Comparison of ENCODE assay signal across 8 cellular contexts in genomic region chr15:49438970-49439631, GRCh38. TPM values are rescaled to one million over a fixed set of nuclear protein-coding genes. Genes with fewer than 3 reads are reported as not detected.
DNase-seq lines count a peak whose midpoint lies in the region; ATAC-seq and TF ChIP-seq lines count a peak whose summit lies in the region.

No MANE protein-coding gene starts in this region.

- no peaks in the 10 kb centered on the region for H3K9me3 ChIP-seq in stomach

- 39 to 65% (median 54%) methylated on average over 6 of the region's 6 CpGs for WGBS in stomach, 5 donors

- CTCF ChIA-PET in RWPE1 (lab: Yijun Ruan, JAX) = interaction anchor here (0.7 kb wide), 1 partner anchor 242 kb away, joined by 3 read pairs; no protein-coding TSS in a partner anchor

- H3K27ac ChIP-seq in stomach (peak overlapping the region in 4 of 5 donors; percentile 24 to 62 (median 32)), RWPE1 (no peak overlapping the region)

- no peaks in the 10 kb centered on the region for H3K27me3 ChIP-seq in stomach

- H3K4me3 ChIP-seq in stomach = no peak overlapping the region

- intact Hi-C loops in stomach (cut with DNase I; ENCODE audit: low total_unique reads) = loop anchor here (10.0 kb wide), 1 partner anchor 574 kb away; no protein-coding TSS in a partner anchor

- TF ChIP-seq POLR2A in stomach (IDR thresholded peaks at IDR 0.05) = no peak

- DNase-seq in KG1 (lab: John Stamatoyannopoulos, UW) (peak; percentile 89), globus pallidus (ENCODE audit: low spot score) (peak; percentile 42), stomach (no peak), RWPE1 (ENCODE audit: low spot score) (no peak), NCI-H2227 (lab: John Stamatoyannopoulos, UW; ENCODE audit: unreplicated experiment) (no peak)
- no peak for DNase-seq in stimulated activated CD4-positive, alpha-beta T cell treated with anti-CD3 and anti-CD28 coated beads, Interleukin-2, amount 100 ng/mL, for 48 hours
- DNase-seq in activated T-cell treated with anti-CD3 and anti-CD28 coated beads, Interleukin-2, amount 50 U/mL, for 1 hour = no peak

- ATAC-seq in GM21367 (IDR thresholded peaks at IDR 0.05; ENCODE audit: unreplicated experiment) = peak; percentile 85

- TF ChIP-seq CTCF in stomach (IDR thresholded peaks at IDR 0.05) (no peak), RWPE1 (conservative IDR thresholded peaks at IDR 0.05; ENCODE audit: low read depth) (no peak)

- H3K36me3 ChIP-seq in stomach = no peaks in the 10 kb centered on the region

- no peak for TF ChIP-seq EP300 in stomach (IDR thresholded peaks at IDR 0.05)

- POLR2A ChIA-PET in RWPE1 (lab: Yijun Ruan, JAX; ENCODE audit: low non-redundant PET) = no interaction called here

- H3K4me1 ChIP-seq in stomach = peaks cover 0 to 36% (median 18%) of the 10 kb centered on the region in 4 donors

RNA-seq across cellular contexts. Expression of gene FGF7, which starts 16.1 kb away (rescaled TPM):
- 10 to 100 TPM in 4 of 5 donors, 1 to 10 TPM in 1; 2.6 to 55.1 (median 33.9) TPM for total RNA-seq in stomach
- 10 to 100 TPM in 2 of 3 donors, 1 to 10 TPM in 1; 5.7 to 35.8 (median 26.3) TPM for polyA plus RNA-seq in stomach

Comparison
In these comparisons a context has a peak if more than half of its experiments do, and no peak if none do; other contexts are left out.
1. DNase-seq: peak in KG1 (single experiment) and globus pallidus (single experiment); none in stomach (single experiment), stimulated activated CD4-positive, alpha-beta T cell treated with anti-CD3 and anti-CD28 coated beads, Interleukin-2, amount 100 ng/mL, for 48 hours (0 of 2), RWPE1 (single experiment), NCI-H2227 (single experiment) and activated T-cell treated with anti-CD3 and anti-CD28 coated beads, Interleukin-2, amount 50 U/mL, for 1 hour (single experiment).